Comparison of ENCODE assay signal across 15 cellular contexts in the genomic region with DNA sequence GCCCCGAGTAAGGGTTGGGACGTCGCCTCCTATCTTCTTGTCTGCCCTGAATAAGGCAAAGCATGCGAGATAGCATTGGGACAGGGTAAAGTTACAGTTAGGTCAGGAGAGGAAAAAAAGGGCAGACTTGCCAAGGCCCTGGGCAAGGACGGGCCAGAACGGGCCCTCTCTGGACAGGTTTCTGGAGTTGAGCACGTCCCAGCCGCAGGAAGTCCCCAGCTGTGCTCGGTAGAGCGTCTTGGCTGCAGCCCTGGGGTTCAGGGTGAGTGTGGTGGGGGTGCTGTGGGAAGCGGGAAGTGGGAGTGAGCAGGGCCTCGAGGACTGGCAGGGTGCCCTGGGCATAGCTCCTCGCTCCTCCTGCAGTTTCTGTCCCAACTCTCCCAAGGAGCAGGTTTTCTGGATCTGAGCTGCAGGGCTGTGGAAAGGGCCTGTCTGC. TPM values are rescaled to one million over a fixed set of nuclear protein-coding genes. Genes with fewer than 3 reads are reported as not detected.
A peak's percentile ranks its signal among the peaks of the same experiment; 100 is the strongest.
DNase-seq lines count a peak whose midpoint lies in the region; ATAC-seq, FAIRE-seq and TF ChIP-seq lines count a peak whose summit lies in the region.
"Had no signal": no experiment of that assay in that cellular context is flagged by ENCODE, and none has a peak within 500 bp of the region (broad histone marks: within the 10 kb centered on the region; RNA-seq: fewer than 3 reads in every experiment).

No MANE protein-coding gene starts in this region.

- H3K27me3 ChIP-seq in dorsolateral prefrontal cortex (no peaks in the 10 kb centered on the region), gastrocnemius medialis (no peaks in the 10 kb centered on the region)

- H3K9ac ChIP-seq in kidney (ENCODE audit: low read length in 2 of 2) = no peak overlapping the region

- TF ChIP-seq CTCF in dorsolateral prefrontal cortex (IDR thresholded peaks at IDR 0.05 in 54 of 56, conservative IDR thresholded peaks at IDR 0.05 in 2 of 56; ENCODE audit: low read depth in 1 of 56, partially characterized antibody in 56 of 56) (no peak), kidney (IDR thresholded peaks at IDR 0.05; ENCODE audit: borderline replicate concordance, extremely low read depth, insufficient read depth) (no peak), gastrocnemius medialis (IDR thresholded peaks at IDR 0.05 in 4 of 5, conservative IDR thresholded peaks at IDR 0.05 in 1 of 5) (no peak)

- FAIRE-seq in kidney (lab: Jason Lieb, UNC) = no peak
- FAIRE-seq: GM12892 had no signal

- H3K4me3 ChIP-seq in dorsolateral prefrontal cortex (no peak overlapping the region), kidney (ENCODE audit: low read length in 2 of 2) (no peak overlapping the region), gastrocnemius medialis (no peak overlapping the region)

- intact Hi-C loops in dorsolateral prefrontal cortex (cut with DNase I) = loop anchor here in 1 of 2 donors (10.0 kb wide), 1 partner anchor 387 kb away; no protein-coding TSS in a partner anchor
- intact Hi-C loops in kidney (cut with DNase I) = no loop called here
- intact Hi-C loops in gastrocnemius medialis (cut with DNase I; ENCODE audit: low total_unique reads) = loop anchor here (2.0 kb wide), 1 partner anchor 17 kb away; no protein-coding TSS in a partner anchor

- H3K36me3 ChIP-seq in kidney (ENCODE audit: control insufficient read depth in 1 of 2, insufficient read depth in 2 of 2, low read length in 2 of 2) (no peaks in the 10 kb centered on the region), gastrocnemius medialis (no peaks in the 10 kb centered on the region)
- H3K36me3 ChIP-seq: neutrophil had no signal

- CTCF ChIA-PET in HEK293T (lab: Yijun Ruan, JAX) = interaction anchor here (1.1 kb wide), 1 partner anchor 12 kb away, joined by 6 read pairs; no protein-coding TSS in a partner anchor

- no peaks in the 10 kb centered on the region for H3K9me3 ChIP-seq in kidney (ENCODE audit: control insufficient read depth in 1 of 2, low read length in 2 of 2)
- H3K9me3 ChIP-seq in gastrocnemius medialis = no peaks in the 10 kb centered on the region
- H3K9me3 ChIP-seq: neutrophil had no signal

- DNase-seq in C1 segment of cervical spinal cord (lab: John Stamatoyannopoulos, UW) (peak in 8 of 14 donors; percentile 6 to 77 (median 28)), dorsolateral prefrontal cortex (no peak), kidney (peak; percentile 83), gastrocnemius medialis (peak; percentile 52 to 71), DMS79 (lab: John Stamatoyannopoulos, UW) (no peak), NCI-H748 treated with DMSO at 0.1 percent for 48 hours (lab: John Stamatoyannopoulos, UW) (no peak), HEK293T (ENCODE audit: extremely low spot score) (no peak), 8988T (no peak)
- DNase-seq: activated CD8-positive, alpha-beta T cell treated with anti-CD3 and anti-CD28 coated beads for 36 hours; activated naive CD4-positive, alpha-beta T cell treated with Interleukin-2 at 50 U/mL for 16 hours had no signal

- peak overlapping the region in 38 of 59 donors; percentile 0 to 71 (median 38) for H3K27ac ChIP-seq in dorsolateral prefrontal cortex
- no peak overlapping the region for H3K27ac ChIP-seq in kidney (ENCODE audit: low read depth in 2 of 2, low read length in 2 of 2)
- H3K27ac ChIP-seq in gastrocnemius medialis = peak overlapping the region; percentile 78 to 94 (median 83)
- H3K27ac ChIP-seq: neutrophil had no signal

- in situ Hi-C loops in gastrocnemius medialis (cut with MboI; ENCODE audit: low sequenced_read_pairs in 4 of 4) = loop anchor here in 2 of 4 donors (10.0 kb wide), 1 partner anchor 167 kb away; no protein-coding TSS in a partner anchor

- ATAC-seq in gastrocnemius medialis = peak; percentile 71 to 72
- ATAC-seq: activated CD8-positive, alpha-beta T cell treated with anti-CD3 and anti-CD28 coated beads for 36 hours had no signal

- peaks cover 4 to 8% of the 10 kb centered on the region in 2 donors for H3K4me1 ChIP-seq in kidney (ENCODE audit: control insufficient read depth in 1 of 2, insufficient read depth in 1 of 2, low read depth in 1 of 2, low read length in 2 of 2)
- H3K4me1 ChIP-seq in gastrocnemius medialis = peaks cover 51 to 52% of the 10 kb centered on the region in 2 donors

- no peak for TF ChIP-seq POLR2A in gastrocnemius medialis (IDR thresholded peaks at IDR 0.05)

- POLR2A ChIA-PET in HEK293T (lab: Yijun Ruan, JAX) = no interaction called here

TF ChIP-seq in HEK293T, 16 proteins besides CTCF, POLR2A, EP300 and RAD21:
- no peak for TF ChIP-seq CTBP1 (IDR thresholded peaks at IDR 0.05; ENCODE audit: borderline replicate concordance)
- no peak for TF ChIP-seq HDGF (IDR thresholded peaks at IDR 0.05; ENCODE audit: borderline replicate concordance)
- TF ChIP-seq L3MBTL2 (conservative IDR thresholded peaks at IDR 0.05) = no peak
- no peak for TF ChIP-seq LEF1 (IDR thresholded peaks at IDR 0.05; ENCODE audit: borderline replicate concordance)
- no peak for TF ChIP-seq FOXM1 (IDR thresholded peaks at IDR 0.05; ENCODE audit: borderline replicate concordance)
- TF ChIP-seq SUZ12 (IDR thresholded peaks at IDR 0.05) = no peak
- no peak for TF ChIP-seq ELF4 (IDR thresholded peaks at IDR 0.05)
- TF ChIP-seq NFRKB (IDR thresholded peaks at IDR 0.05) = no peak
- TF ChIP-seq SP1 (IDR thresholded peaks at IDR 0.05) = no peak
- no peak for TF ChIP-seq ZNF384 (IDR thresholded peaks at IDR 0.05)
- no peak for TF ChIP-seq TARDBP (IDR thresholded peaks at IDR 0.05)
- TF ChIP-seq FOXA1 (IDR thresholded peaks at IDR 0.05) = no peak
- no peak for TF ChIP-seq FOXK2 (IDR thresholded peaks at IDR 0.05)
- TF ChIP-seq BHLHE40 (IDR thresholded peaks at IDR 0.05; ENCODE audit: borderline replicate concordance) = no peak
- no peak for TF ChIP-seq ARNT (IDR thresholded peaks at IDR 0.05)
- TF ChIP-seq, protein P1, sequence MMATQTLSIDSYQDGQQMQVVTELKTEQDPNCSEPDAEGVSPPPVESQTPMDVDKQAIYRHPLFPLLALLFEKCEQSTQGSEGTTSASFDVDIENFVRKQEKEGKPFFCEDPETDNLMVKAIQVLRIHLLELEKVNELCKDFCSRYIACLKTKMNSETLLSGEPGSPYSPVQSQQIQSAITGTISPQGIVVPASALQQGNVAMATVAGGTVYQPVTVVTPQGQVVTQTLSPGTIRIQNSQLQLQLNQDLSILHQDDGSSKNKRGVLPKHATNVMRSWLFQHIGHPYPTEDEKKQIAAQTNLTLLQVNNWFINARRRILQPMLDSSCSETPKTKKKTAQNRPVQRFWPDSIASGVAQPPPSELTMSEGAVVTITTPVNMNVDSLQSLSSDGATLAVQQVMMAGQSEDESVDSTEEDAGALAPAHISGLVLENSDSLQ (IDR thresholded peaks at IDR 0.05) = no peak
TF ChIP-seq in HEK293T: peak in this region for 0.

RNA-seq across cellular contexts. Expression of gene RPS6KL1, which starts 5.4 kb away (rescaled TPM):
- total RNA-seq in dorsolateral prefrontal cortex = 10 to 100 TPM; 35.6 to 99.8 (median 63.6) TPM
- total RNA-seq in kidney = 7.9 TPM
- polyA plus RNA-seq in kidney (ENCODE audit: insufficient read depth, low read depth, low replicate concordance) = 3.7 TPM
- 10 to 100 TPM; 11.7 to 34.4 (median 18.7) TPM for total RNA-seq in gastrocnemius medialis

RNA-seq across cellular contexts. Expression of gene DLST, which starts 35.9 kb away (rescaled TPM):
- total RNA-seq in dorsolateral prefrontal cortex = 10 to 100 TPM; 54.1 to 89.6 (median 72.8) TPM
- total RNA-seq in kidney = 98.6 TPM
- 112 TPM for polyA plus RNA-seq in kidney (ENCODE audit: insufficient read depth, low read depth, low replicate concordance)
- 100 to 1,000 TPM in 2 of 4 donors, 10 to 100 TPM in 2; 71.3 to 157 (median 105) TPM for total RNA-seq in gastrocnemius medialis

RNA-seq across cellular contexts. Expression of gene PGF, which starts 37.7 kb away (rescaled TPM):
- total RNA-seq in dorsolateral prefrontal cortex = 10 to 100 TPM in 1 of 120 experiments, 1 to 10 TPM in 119; 1.3 to 14.5 (median 3.0) TPM
- 9.3 TPM for total RNA-seq in kidney
- polyA plus RNA-seq in kidney (ENCODE audit: insufficient read depth, low read depth, low replicate concordance) = 12.1 TPM
- total RNA-seq in gastrocnemius medialis = 1 to 10 TPM; 2.2 to 7.8 (median 3.8) TPM

RNA-seq across cellular contexts. Expression of gene PROX2, which starts 41.7 kb away (rescaled TPM):
- under 1 TPM in 43 of 120 experiments, not detected in 77; 0.10 to 0.91 (median 0.18) TPM for total RNA-seq in dorsolateral prefrontal cortex
- total RNA-seq in kidney = not detected
- not detected for polyA plus RNA-seq in kidney (ENCODE audit: insufficient read depth, low read depth, low replicate concordance)
- total RNA-seq in gastrocnemius medialis = not detected
- total RNA-seq: fibroblast of villous mesenchyme, kidney epithelial cell, RPMI7951 had no signal

Comparison
In these comparisons a context has a peak if more than half of its experiments do, and no peak if none do; other contexts are left out.
1. DNase-seq: peak in C1 segment of cervical spinal cord (8 of 14), kidney (single experiment) and gastrocnemius medialis (2 of 2); none in dorsolateral prefrontal cortex (0 of 10), DMS79 (single experiment), NCI-H748 treated with DMSO at 0.1 percent for 48 hours (single experiment), HEK293T (single experiment) and 8988T (single experiment).
2. H3K27ac ChIP-seq: peak in dorsolateral prefrontal cortex (38 of 59) and gastrocnemius medialis (4 of 4); none in kidney (0 of 2).